In genomic region chr17:42456223-42457106, GRCh38 we compare ENCODE assay signal across 8 cellular contexts. TPM values are rescaled to one million over a fixed set of nuclear protein-coding genes. Genes with fewer than 3 reads are reported as not detected.
DNase-seq lines count a peak whose midpoint lies in the region; ATAC-seq and TF ChIP-seq lines count a peak whose summit lies in the region.

No MANE protein-coding gene starts in this region.

- intact Hi-C loops in activated CD4-positive, alpha-beta T cell treated with anti-CD3 and anti-CD28 coated beads, Interleukin-2, amount 10 ng/mL, durations not matched to agents 24 days and 14 days (cut with micrococcal nuclease): loop anchor here (2.0 to 5.0 kb wide), 3 partner anchors 28 to 114 kb away; partner anchors contain the start of gene CAVIN1

- peaks cover 31% of the 10 kb centered on the region for H3K27me3 Mint-ChIP-seq in activated CD4-positive, alpha-beta T cell treated with anti-CD3 and anti-CD28 coated beads, Interleukin-2, amount 10 ng/mL, durations not matched to agents 24 days and 14 days
- peaks cover 15% of the 10 kb centered on the region for H3K27me3 Mint-ChIP-seq in brain

- peaks cover under 1 to 4% of the 10 kb centered on the region in 2 donors for H3K36me3 ChIP-seq in lung (ENCODE audit: control insufficient read depth in 2 of 2, insufficient read depth in 2 of 2, low read length in 2 of 2)

- peak; percentile 35 for TF ChIP-seq POLR2A in NB4 (IDR thresholded peaks at IDR 0.05; ENCODE audit: extremely low read depth, insufficient read length)

- 38 to 39% methylated on average over 5 of the region's 5 CpGs for WGBS in lung, 2 donors

- H3K4me3 Mint-ChIP-seq in activated CD4-positive, alpha-beta T cell treated with anti-CD3 and anti-CD28 coated beads, Interleukin-2, amount 10 ng/mL, durations not matched to agents 24 days and 14 days: peak overlapping the region; percentile 56
- peak overlapping the region in 3 of 5 experiments; percentile 2 to 73 (median 4) for H3K4me3 Mint-ChIP-seq in brain

- H3K4me1 ChIP-seq in lung (ENCODE audit: control insufficient read depth in 2 of 2, insufficient read depth in 2 of 2, low read length in 2 of 2): peaks cover 2 to 14% of the 10 kb centered on the region in 2 donors

- no peaks in the 10 kb centered on the region for H3K9me3 Mint-ChIP-seq in activated CD4-positive, alpha-beta T cell treated with anti-CD3 and anti-CD28 coated beads, Interleukin-2, amount 10 ng/mL, durations not matched to agents 24 days and 14 days
- H3K9me3 Mint-ChIP-seq in brain: peaks cover 0 to 3% (median 0%) of the 10 kb centered on the region in 5 experiments

- H3K4me3 ChIP-seq in NB4 (ENCODE audit: low read depth, low read length) (peak overlapping the region; percentile 17), lung (no peak overlapping the region)

- TF ChIP-seq CTCF in NB4 (IDR thresholded peaks at IDR 0.05; ENCODE audit: low read depth, low read length): no peak
- TF ChIP-seq CTCF in brain (conservative IDR thresholded peaks at IDR 0.05): no peak
- no peak for TF ChIP-seq CTCF in lung (IDR thresholded peaks at IDR 0.05; ENCODE audit: control extremely low read depth, extremely low read depth)

- H3K36me3 Mint-ChIP-seq in activated CD4-positive, alpha-beta T cell treated with anti-CD3 and anti-CD28 coated beads, Interleukin-2, amount 10 ng/mL, durations not matched to agents 24 days and 14 days (ENCODE audit: low read depth): peaks cover 2% of the 10 kb centered on the region
- peaks cover 8% of the 10 kb centered on the region for H3K36me3 Mint-ChIP-seq in brain

- H3K9me3 ChIP-seq in lung (ENCODE audit: control insufficient read depth in 2 of 2, insufficient read depth in 1 of 2, low read length in 1 of 2): no peaks in the 10 kb centered on the region

- peak overlapping the region; percentile 14 for H3K27ac Mint-ChIP-seq in activated CD4-positive, alpha-beta T cell treated with anti-CD3 and anti-CD28 coated beads, Interleukin-2, amount 10 ng/mL, durations not matched to agents 24 days and 14 days
- H3K27ac Mint-ChIP-seq in brain: peak overlapping the region in 3 of 5 experiments; percentile 5 to 99 (median 80)

- ATAC-seq in lung (ENCODE audit: insufficient read depth, low FRiP score): no peak

- peaks cover 36% of the 10 kb centered on the region for H3K4me1 Mint-ChIP-seq in activated CD4-positive, alpha-beta T cell treated with anti-CD3 and anti-CD28 coated beads, Interleukin-2, amount 10 ng/mL, durations not matched to agents 24 days and 14 days
- H3K4me1 Mint-ChIP-seq in brain: peaks cover 39% of the 10 kb centered on the region

- peak overlapping the region; percentile 88 to 93 for H3K27ac ChIP-seq in lung (ENCODE audit: low read depth in 1 of 2, low read length in 1 of 2)

- no peaks in the 10 kb centered on the region for H3K27me3 ChIP-seq in lung (ENCODE audit: control insufficient read depth, insufficient read depth)

- DNase-seq in activated CD4-positive, alpha-beta T cell treated with anti-CD3 and anti-CD28 coated beads, Interleukin-2, amount 10 ng/mL, durations not matched to agents 24 days and 14 days: peak; percentile 79
- DNase-seq in activated CD4-positive, alpha-beta T cell treated with anti-CD3 and anti-CD28 coated beads, Interleukin-2, amount 50 U/mL, for 48 hours: no peak
- peak; percentile 91 for DNase-seq in NB4 (ENCODE audit: low read depth)
- no peak for DNase-seq in lung (ENCODE audit: low spot score)
- no peak for DNase-seq in DMS153 treated with DMSO at 0.1 percent for 48 hours (lab: John Stamatoyannopoulos, UW; ENCODE audit: unreplicated experiment)
- DNase-seq in NCI-H2196 (lab: John Stamatoyannopoulos, UW; ENCODE audit: unreplicated experiment): no peak
- no peak for DNase-seq in stimulated activated CD8-positive, alpha-beta memory T cell treated with anti-CD3 and anti-CD28 coated beads, Interleukin-4, amount 100 ng/mL, for 48 hours

RNA-seq across cellular contexts. Expression of gene ATP6V0A1, which starts 2.2 kb away (rescaled TPM):
- total RNA-seq in activated CD4-positive, alpha-beta T cell treated with anti-CD3 and anti-CD28 coated beads, Interleukin-2, amount 10 ng/mL, durations not matched to agents 24 days and 14 days: 16.9 and 18.8 TPM in 2 replicates
- polyA plus RNA-seq in brain (ENCODE audit: insufficient read depth, low read depth, low replicate concordance) (163 TPM), lung (10 to 100 TPM; 44.4 to 63.9 TPM)
- 100 to 1,000 TPM in 1 of 2 donors, 10 to 100 TPM in 1; 85.1 to 203 TPM for total RNA-seq in lung

RNA-seq across cellular contexts. Expression of gene CAVIN1, which starts 33.4 kb away (rescaled TPM):
- total RNA-seq in activated CD4-positive, alpha-beta T cell treated with anti-CD3 and anti-CD28 coated beads, Interleukin-2, amount 10 ng/mL, durations not matched to agents 24 days and 14 days: 2.4 and 2.7 TPM in 2 replicates
- polyA plus RNA-seq in brain (ENCODE audit: insufficient read depth, low read depth, low replicate concordance) (36.9 TPM), lung (100 to 1,000 TPM; 110 to 134 TPM)
- total RNA-seq in lung: 100 to 1,000 TPM; 185 to 277 TPM

Comparison
In these comparisons a context has a peak if more than half of its experiments do, and no peak if none do; other contexts are left out.
1. DNase-seq: peak in activated CD4-positive, alpha-beta T cell treated with anti-CD3 and anti-CD28 coated beads, Interleukin-2, amount 10 ng/mL, durations not matched to agents 24 days and 14 days (single experiment) and NB4 (single experiment); none in activated CD4-positive, alpha-beta T cell treated with anti-CD3 and anti-CD28 coated beads, Interleukin-2, amount 50 U/mL, for 48 hours (0 of 2), lung (single experiment), DMS153 treated with DMSO at 0.1 percent for 48 hours (single experiment), NCI-H2196 (single experiment) and stimulated activated CD8-positive, alpha-beta memory T cell treated with anti-CD3 and anti-CD28 coated beads, Interleukin-4, amount 100 ng/mL, for 48 hours (single experiment).
2. RNA of gene CAVIN1, which starts 33.4 kb away (total RNA-seq): 185 to 277 TPM in lung; 2.4 to 2.7 TPM in activated CD4-positive, alpha-beta T cell treated with anti-CD3 and anti-CD28 coated beads, Interleukin-2, amount 10 ng/mL, durations not matched to agents 24 days and 14 days; every median in the first group is over 10 times any median in the second.